Comparison of ENCODE assay signal across 18 cellular contexts in genomic region chr21:35319684-35320083, GRCh38.
"Had no signal": no experiment of that assay in that cellular context is flagged by ENCODE, and none has a peak within 500 bp of the region (broad histone marks: within the 10 kb centered on the region; RNA-seq: fewer than 3 reads in every experiment).

No MANE protein-coding gene starts in this region.

- H3K36me3 ChIP-seq: stomach had no signal

- H3K27ac ChIP-seq: skin epidermis, stomach had no signal

- H3K27me3 ChIP-seq: stomach had no signal

- H3K4me3 ChIP-seq: skin epidermis, stomach had no signal

- DNase-seq: activated CD4-positive, alpha-beta memory T cell treated with anti-CD3 and anti-CD28 coated beads, Interleukin-2, amount 10 ng/mL, durations not matched to agents 7 days and 5 days; activated CD4-positive, alpha-beta T cell treated with anti-CD3 and anti-CD28 coated beads for 48 hours; activated CD4-positive, CD25-positive, alpha-beta regulatory T cell; activated naive CD4-positive, alpha-beta T cell; activated naive CD8-positive, alpha-beta T cell treated with anti-CD3 and anti-CD28 coated beads, Interleukin-2, amount 10 ng/mL, durations not matched to agents 7 days and 5 days; activated T-cell treated with anti-CD3 and anti-CD28 coated beads, Interleukin-2, amount 50 U/mL, for 1 hour; amygdala; dermis blood vessel endothelial cell; effector memory CD8-positive, alpha-beta T cell; foreskin melanocyte; glutamatergic neuron; hippocampal formation; stimulated activated CD4-positive, alpha-beta T cell treated with anti-CD3 and anti-CD28 coated beads, Interleukin-15, amount 100 ng/mL, for 24 hours; stimulated activated CD4-positive, alpha-beta T cell treated with anti-CD3 and anti-CD28 coated beads, Interleukin-4, amount 100 ng/mL, for 1 hour; stomach had no signal

- ATAC-seq: activated T-helper 17 cell treated with anti-CD3 and anti-CD28 coated beads, Interleukin-2, amount 50 U/mL, for 72 hours; effector memory CD8-positive, alpha-beta T cell; left lobe of liver had no signal
